In the genomic region with DNA sequence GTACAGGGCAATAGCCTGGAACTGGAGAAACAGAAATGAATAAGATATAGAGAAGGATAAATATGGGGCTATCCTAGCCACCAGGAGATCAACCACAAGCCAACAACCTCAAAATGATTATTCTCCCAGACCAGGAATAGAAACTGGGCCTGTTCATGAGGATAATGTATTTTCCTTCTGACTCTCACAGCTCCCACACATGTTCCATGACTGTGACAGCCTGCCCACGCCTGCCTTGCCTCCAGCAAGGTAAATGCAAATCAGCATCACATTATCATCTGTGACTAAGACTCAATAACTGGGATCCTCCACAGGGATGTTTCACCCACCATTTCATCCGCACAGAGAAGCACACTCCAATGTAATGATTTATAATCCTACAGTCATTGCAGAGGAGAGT, we compare ENCODE assay signal across 15 cellular contexts. TPM values are rescaled to one million over a fixed set of nuclear protein-coding genes. Genes with fewer than 3 reads are reported as not detected.
DNase-seq lines count a peak whose midpoint lies in the region; ATAC-seq, FAIRE-seq and TF ChIP-seq lines count a peak whose summit lies in the region.
"Had no signal": no experiment of that assay in that cellular context is flagged by ENCODE, and none has a peak within 500 bp of the region (broad histone marks: within the 10 kb centered on the region; RNA-seq: fewer than 3 reads in every experiment).

No MANE protein-coding gene starts in this region.

- H3K9me2 ChIP-seq in PC-9 (ENCODE audit: insufficient read depth): no peaks in the 10 kb centered on the region

- peak overlapping the region; percentile 90 for H3K27ac ChIP-seq in PC-9
- H3K27ac ChIP-seq: coronary artery, tibial nerve had no signal

- no peak overlapping the region for H2AFZ ChIP-seq in PC-9

- BruUV-seq in PC-9 (replicated peaks; lab: Mats Ljungman, UMichigan): no TSS peak

- CTCF ChIA-PET in PC-9 (lab: Charles Lee): no interaction called here

- POLR2A ChIA-PET in PC-9 (lab: Charles Lee; ENCODE audit: unreplicated experiment): no interaction called here

- H3K9me3 ChIP-seq in PC-9 (ENCODE audit: insufficient read depth, low read depth): no peaks in the 10 kb centered on the region
- H3K9me3 ChIP-seq: adrenal gland, tibial nerve had no signal

- no peaks in the 10 kb centered on the region for H4K20me1 ChIP-seq in PC-9 (ENCODE audit: insufficient read depth)

- H3K4me2 ChIP-seq in PC-9: 0 out of 2 replicates have a peak overlapping the region, but pooled peaks have one; percentile 65

- H3F3A ChIP-seq in PC-9 (ENCODE audit: insufficient read depth, low read depth): peaks cover 50% of the 10 kb centered on the region

- intact Hi-C loops in PC-9 (cut with micrococcal nuclease; ENCODE audit: unreplicated experiment) (loop anchor here (10.0 kb wide), 2 partner anchors 341 to 349 kb away; a partner anchor contains a TSS), posterior cingulate gyrus (cut with DNase I) (no loop called here)

- TF ChIP-seq CTCF in PC-9 (conservative IDR thresholded peaks at IDR 0.05) (no peak), bronchial epithelial cell (IDR thresholded peaks at IDR 0.05; ENCODE audit: insufficient read depth, low read length, severe bottlenecking) (no peak)

- H3K27me3 ChIP-seq in PC-9 (ENCODE audit: insufficient read depth, low read depth) (no peaks in the 10 kb centered on the region), bronchial epithelial cell (ENCODE audit: control insufficient read depth, insufficient read depth, low read length) (no peaks in the 10 kb centered on the region)
- H3K27me3 ChIP-seq: adrenal gland, tibial nerve had no signal

- H3K36me3 ChIP-seq in PC-9 (ENCODE audit: low read depth): peaks cover 51% of the 10 kb centered on the region
- H3K36me3 ChIP-seq in bronchial epithelial cell (ENCODE audit: control insufficient read depth, insufficient read depth, low read length): peaks cover 4% of the 10 kb centered on the region

- H3K4me1 ChIP-seq in PC-9 (replicated peaks; ENCODE audit: insufficient read depth): peaks cover 77% of the 10 kb centered on the region

- FAIRE-seq in bronchial epithelial cell (lab: Jason Lieb, UNC): no peak

- ATAC-seq in GM19324 (IDR thresholded peaks at IDR 0.05; ENCODE audit: low FRiP score, unreplicated experiment): no peak
- ATAC-seq: right cardiac atrium, SK-N-SH treated with all-trans-retinoic acid at 6 μM for 48 hours had no signal

- peak; percentile 63 for DNase-seq in activated CD4-positive, alpha-beta T cell treated with anti-CD3 and anti-CD28 coated beads for 48 hours
- no peak for DNase-seq in activated CD4-positive, alpha-beta T cell treated with anti-CD3 and anti-CD28 coated beads, Interleukin-2, amount 50 U/mL, for 1 hour
- DNase-seq in PC-9 (no peak), bronchial epithelial cell (ENCODE audit: low read depth) (peak; percentile 94), posterior cingulate gyrus (peak in 9 of 10 donors; percentile 35 to 94 (median 61)), NCI-H187 (lab: John Stamatoyannopoulos, UW) (no peak), NOMO-1 (lab: John Stamatoyannopoulos, UW; ENCODE audit: unreplicated experiment in 2 of 2) (no peak)
- DNase-seq: adrenal gland; CD8-positive, alpha-beta memory T cell; NCI-H2081; right cardiac atrium had no signal

- H3K4me3 ChIP-seq in PC-9 (no peak overlapping the region), bronchial epithelial cell (ENCODE audit: low read depth, low read length) (no peak overlapping the region)
- H3K4me3 ChIP-seq: adrenal gland, coronary artery, tibial nerve had no signal

- peaks cover 65% of the 10 kb centered on the region for H3K79me2 ChIP-seq in PC-9 (ENCODE audit: low read depth)

RNA-seq across cellular contexts. Expression of a gene that starts 3.3 kb away (rescaled TPM):
- total RNA-seq in PC-9 (2021) (229 and 263 TPM in 2 replicates), bronchial epithelial cell (123 and 124 TPM in 2 replicates)

RNA-seq across cellular contexts. Expression of a gene that starts 46.7 kb away (rescaled TPM):
- total RNA-seq in PC-9 (2021): 145 and 178 TPM in 2 replicates
- 247 and 280 TPM in 2 replicates for total RNA-seq in bronchial epithelial cell

Comparison
In these comparisons a context has a peak if more than half of its experiments do, and no peak if none do; other contexts are left out.
1. DNase-seq: peak in activated CD4-positive, alpha-beta T cell treated with anti-CD3 and anti-CD28 coated beads for 48 hours (single experiment), bronchial epithelial cell (single experiment) and posterior cingulate gyrus (9 of 10); none in activated CD4-positive, alpha-beta T cell treated with anti-CD3 and anti-CD28 coated beads, Interleukin-2, amount 50 U/mL, for 1 hour (single experiment), PC-9 (0 of 2), NCI-H187 (0 of 2) and NOMO-1 (0 of 2).